In genomic region chr18:79458917-79459803, GRCh38 we compare ENCODE assay signal across 1 cellular context.
TF ChIP-seq lines count a peak whose summit lies in the region.

No MANE protein-coding gene starts in this region.

TF ChIP-seq in H1, 55 proteins besides CTCF, POLR2A, EP300 and RAD21 (continued from another document):
- TF ChIP-seq GABPA (IDR thresholded peaks at IDR 0.05; ENCODE audit: borderline replicate concordance, insufficient read depth, low read length), result no peak
- TF ChIP-seq EGR1 (IDR thresholded peaks at IDR 0.05; ENCODE audit: borderline replicate concordance, low read depth, low read length), result peak; percentile 44; the same call in 1 of the 2 replicates
- TF ChIP-seq RNF2 (IDR thresholded peaks at IDR 0.05; ENCODE audit: borderline replicate concordance, low read depth, low read length, missing control alignments, poor library complexity, severe bottlenecking), result no peak
